10 cellular contexts compared by ENCODE assay signal in the genomic region with DNA sequence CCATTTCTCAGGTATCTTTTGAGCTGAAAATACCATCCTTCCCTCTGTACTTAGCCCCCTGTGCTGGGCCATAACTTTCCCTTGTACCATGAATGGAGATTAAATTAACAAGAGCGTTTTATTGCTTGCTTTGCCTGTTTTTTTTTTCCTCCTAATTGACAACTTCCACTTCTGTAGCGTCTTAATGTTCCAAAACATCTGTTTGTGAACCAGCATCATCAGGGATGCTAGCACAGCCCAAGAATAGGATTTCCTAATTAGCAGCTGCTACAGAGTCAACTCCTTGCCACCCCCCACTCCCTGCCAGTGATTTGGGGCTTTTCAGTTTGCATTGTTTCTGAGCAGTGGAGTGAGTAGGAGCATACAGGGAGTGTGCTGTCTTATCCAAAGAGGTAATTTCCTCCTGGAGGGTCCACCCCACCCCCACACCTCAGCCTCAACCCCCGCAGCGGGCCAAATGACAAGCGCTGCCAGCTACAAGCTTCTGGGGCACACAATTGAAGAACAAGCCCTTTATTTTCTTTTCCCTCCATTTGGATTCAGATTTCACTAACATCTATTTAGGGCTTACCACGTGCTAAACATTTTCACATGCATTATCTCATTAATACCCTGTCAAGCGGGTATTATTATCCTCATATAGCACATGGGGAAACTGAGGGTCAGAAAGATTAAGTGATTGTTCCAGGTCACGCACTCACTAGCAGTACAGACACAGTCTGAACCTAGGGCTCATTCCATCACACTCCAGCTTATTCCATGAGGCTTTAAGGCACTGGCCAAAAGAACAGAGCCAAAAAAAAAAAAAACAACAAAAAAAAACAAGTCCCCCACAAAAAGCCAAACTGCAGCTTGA. TPM values are rescaled to one million over a fixed set of nuclear protein-coding genes. Genes with fewer than 3 reads are reported as not detected.
A peak's percentile ranks its signal among the peaks of the same experiment; 100 is the strongest.
DNase-seq lines count a peak whose midpoint lies in the region; ATAC-seq and TF ChIP-seq lines count a peak whose summit lies in the region.
"Had no signal": no experiment of that assay in that cellular context is flagged by ENCODE, and none has a peak within 500 bp of the region (broad histone marks: within the 10 kb centered on the region; RNA-seq: fewer than 3 reads in every experiment).

No MANE protein-coding gene starts in this region.

- H3K9me3 ChIP-seq in NT2/D1 (ENCODE audit: insufficient read depth, low read length) (peaks cover 13% of the 10 kb centered on the region), left ventricle myocardium inferior (replicated peaks) (peaks cover 8% of the 10 kb centered on the region), parathyroid adenoma (ENCODE audit: control insufficient read depth, low read length) (no peaks in the 10 kb centered on the region)

- H3K79me2 ChIP-seq in parathyroid adenoma, result no peaks in the 10 kb centered on the region

- H3K4me2 ChIP-seq in parathyroid adenoma (ENCODE audit: low read length), result no peak overlapping the region

- no peak for ATAC-seq in GM19455 (IDR thresholded peaks at IDR 0.05; ENCODE audit: unreplicated experiment)

- H3K27me3 ChIP-seq in NT2/D1 (ENCODE audit: insufficient read depth, insufficient read length), result no peaks in the 10 kb centered on the region
- no peaks in the 10 kb centered on the region for H3K27me3 ChIP-seq in left ventricle myocardium inferior (ENCODE audit: low read depth)
- H3K27me3 ChIP-seq in parathyroid adenoma (ENCODE audit: control insufficient read depth, insufficient read depth, low read length), result no peaks in the 10 kb centered on the region

- H3K36me3 ChIP-seq in NT2/D1 (ENCODE audit: insufficient read depth, insufficient read length, low read length) (peaks cover 17% of the 10 kb centered on the region), left ventricle myocardium inferior (no peaks in the 10 kb centered on the region), parathyroid adenoma (ENCODE audit: control insufficient read depth, insufficient read depth, low read length) (no peaks in the 10 kb centered on the region)

- no peak for TF ChIP-seq CTCF in left ventricle myocardium inferior (IDR thresholded peaks at IDR 0.05; ENCODE audit: borderline replicate concordance)
- TF ChIP-seq CTCF in parathyroid adenoma (IDR thresholded peaks at IDR 0.05), result no peak

- H3K4me1 ChIP-seq in NT2/D1 (ENCODE audit: insufficient read depth, insufficient read length), result peaks cover 15% of the 10 kb centered on the region
- H3K4me1 ChIP-seq in left ventricle myocardium inferior, result peaks cover 85% of the 10 kb centered on the region
- no peaks in the 10 kb centered on the region for H3K4me1 ChIP-seq in parathyroid adenoma

- peak overlapping the region; percentile 96 for H3K27ac ChIP-seq in left ventricle myocardium inferior (replicated peaks)
- peak overlapping the region; percentile 36 for H3K27ac ChIP-seq in parathyroid adenoma

- intact Hi-C loops in left ventricle myocardium inferior (cut with micrococcal nuclease), result no loop called here

- H2AFZ ChIP-seq in parathyroid adenoma, result no peak overlapping the region

- H3K4me3 ChIP-seq in NT2/D1 (ENCODE audit: insufficient read length, low read depth) (no peak overlapping the region), left ventricle myocardium inferior (peak overlapping the region; percentile 38), parathyroid adenoma (ENCODE audit: low read depth, low read length) (no peak overlapping the region)

- H3K9ac ChIP-seq in NT2/D1 (ENCODE audit: insufficient read length, low read depth), result no peak overlapping the region
- H3K9ac ChIP-seq in parathyroid adenoma, result no peak overlapping the region

- peak; percentile 40 for DNase-seq in Ammon's horn (ENCODE audit: low spot score)
- peak; percentile 68 for DNase-seq in NT2/D1 (ENCODE audit: low read depth, low spot score)
- no peak for DNase-seq in left ventricle myocardium inferior
- DNase-seq in AG20443 (ENCODE audit: low spot score), result no peak
- no peak for DNase-seq in HT-29 (ENCODE audit: low spot score)
- no peak for DNase-seq in dedifferentiated amniotic fluid mesenchymal stem cell (ENCODE audit: extremely low spot score)
- DNase-seq: AML-193, NCI-H1930 had no signal

RNA-seq across cellular contexts. Expression of a gene that starts 16.5 kb away (rescaled TPM):
- 105 TPM for total RNA-seq in left ventricle myocardium inferior
- 0.33 and 2.2 TPM in 2 replicates for total RNA-seq in HT-29 (2014; rRNA removed; shearing (Covaris generic))

Comparison
In these comparisons a context has a peak if more than half of its experiments do, and no peak if none do; other contexts are left out.
1. DNase-seq: peak in Ammon's horn (single experiment) and NT2/D1 (single experiment); none in left ventricle myocardium inferior (single experiment), AG20443 (single experiment), HT-29 (single experiment) and dedifferentiated amniotic fluid mesenchymal stem cell (single experiment).
2. RNA of a gene that starts 16.5 kb away (total RNA-seq): 105 TPM in left ventricle myocardium inferior (single experiment); 0.33 to 2.2 TPM in HT-29; every median in the first group is over 10 times any median in the second.